In genomic region chr5:80753712-80754111, GRCh38 we compare ENCODE assay signal across 15 cellular contexts.
"Had no signal": no experiment of that assay in that cellular context is flagged by ENCODE, and none has a peak within 500 bp of the region (broad histone marks: within the 10 kb centered on the region; RNA-seq: fewer than 3 reads in every experiment).

No MANE protein-coding gene starts in this region.

- DNase-seq: activated CD4-positive, alpha-beta T cell treated with anti-CD3 and anti-CD28 coated beads for 36 hours; activated CD4-positive, alpha-beta T cell treated with anti-CD3 and anti-CD28 coated beads, Interleukin-2, amount 50 U/mL, for 48 hours; dermis blood vessel endothelial cell; effector memory CD4-positive, alpha-beta T cell; esophagus squamous epithelium; mesenchymal stem cell; nucleus accumbens; posterior cingulate gyrus; sigmoid colon; stimulated activated CD4-positive, alpha-beta T cell treated with anti-CD3 and anti-CD28 coated beads, Interleukin-4, amount 100 ng/mL, for 24 hours; stomach had no signal

- H3K4me3 ChIP-seq: esophagus squamous epithelium, sigmoid colon, stomach had no signal

- H3K9me3 Mint-ChIP-seq: nephron; stimulated activated effector memory CD8-positive, alpha-beta T cell treated with anti-CD3 and anti-CD28 coated beads, Interleukin-12 subunit alpha, Interleukin-12 subunit beta, amount 100 ng/mL, for 72 hours; type B pancreatic cell had no signal

- H3K4me3 Mint-ChIP-seq: activated CD4-positive, alpha-beta T cell treated with anti-CD3 and anti-CD28 coated beads for 36 hours; nephron; type B pancreatic cell had no signal

- H3K36me3 ChIP-seq: sigmoid colon had no signal

- H3K9me3 ChIP-seq: esophagus squamous epithelium, sigmoid colon, stomach had no signal

- H3K27me3 Mint-ChIP-seq: activated CD4-positive, alpha-beta T cell treated with anti-CD3 and anti-CD28 coated beads for 36 hours; type B pancreatic cell had no signal

- ATAC-seq: activated CD4-positive, alpha-beta T cell treated with anti-CD3 and anti-CD28 coated beads for 36 hours; stimulated activated effector memory CD8-positive, alpha-beta T cell treated with anti-CD3 and anti-CD28 coated beads, Interleukin-12 subunit alpha, Interleukin-12 subunit beta, amount 100 ng/mL, for 72 hours had no signal

- H3K27ac ChIP-seq: esophagus squamous epithelium, sigmoid colon, stomach had no signal

- H3K4me1 ChIP-seq: esophagus squamous epithelium had no signal

- H3K27ac Mint-ChIP-seq: activated CD4-positive, alpha-beta T cell treated with anti-CD3 and anti-CD28 coated beads for 36 hours; nephron; T-helper 2 cell treated with Interferon-gamma antibody and Interleukin-4, amounts not matched to agents 5 μg/mL and 100 μg/mL, for 36 hours; type B pancreatic cell had no signal

- H3K27me3 ChIP-seq: esophagus squamous epithelium, sigmoid colon, stomach had no signal
